ENCODE assay signal across 8 cellular contexts in the genomic region with DNA sequence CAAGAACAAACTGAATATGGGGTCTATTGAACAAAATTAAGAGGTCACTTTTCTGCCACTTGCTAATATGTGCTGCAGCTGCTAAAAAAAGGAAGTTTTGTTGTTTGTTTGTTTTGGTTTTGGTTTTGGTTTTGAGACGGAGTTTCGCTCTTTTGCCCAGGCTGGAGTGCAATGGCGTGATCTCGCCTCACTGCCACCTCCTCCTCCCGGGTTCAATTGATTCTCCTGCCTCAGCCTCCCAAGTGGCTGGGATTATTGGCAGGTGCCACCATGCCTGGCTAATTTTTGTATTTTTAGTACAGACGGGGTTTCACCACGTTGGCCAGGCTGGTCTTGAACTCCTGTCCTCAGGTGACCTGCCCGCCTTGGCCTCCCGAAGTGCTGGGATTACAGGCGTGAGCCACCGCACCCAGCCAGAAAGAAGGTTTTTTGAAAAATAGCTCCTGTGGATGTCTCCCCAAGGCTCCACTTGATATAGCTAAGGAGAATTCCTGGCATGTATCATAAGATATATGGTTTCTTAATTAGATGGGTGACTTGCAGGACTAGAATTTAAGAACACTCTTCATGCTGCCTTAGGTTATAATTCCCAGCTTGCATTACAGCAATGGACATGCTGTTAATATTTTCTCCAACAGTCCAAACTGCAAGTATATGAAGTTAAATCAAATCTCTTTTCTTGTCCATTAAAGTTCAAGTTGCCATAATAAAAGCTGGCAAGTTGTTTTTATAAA.
DNase-seq lines count a peak whose midpoint lies in the region; ATAC-seq and TF ChIP-seq lines count a peak whose summit lies in the region.

No MANE protein-coding gene starts in this region.

- H3K4me1 ChIP-seq in heart left ventricle: peaks cover 0 to 41% (median 9%) of the 10 kb centered on the region in 12 donors
- H3K4me1 ChIP-seq in subcutaneous abdominal adipose tissue (ENCODE audit: control insufficient read depth in 5 of 5, insufficient read depth in 5 of 5, low read length in 5 of 5): peaks cover 0 to 10% (median 5%) of the 10 kb centered on the region in 5 donors

- ATAC-seq in heart left ventricle (no peak), left ventricle myocardium superior (no peak), HG02763 (IDR thresholded peaks at IDR 0.05; ENCODE audit: unreplicated experiment) (peak; percentile 62), HG03457 (IDR thresholded peaks at IDR 0.05; ENCODE audit: unreplicated experiment) (no peak)
- ATAC-seq in activated T-helper 17 cell treated with anti-CD3 and anti-CD28 coated beads, Interleukin-2, amount 50 U/mL, for 72 hours (replicated peaks): no peak

- 54 to 77% (median 64%) methylated on average over 11 of the region's 11 CpGs for WGBS in heart left ventricle, 4 donors

- intact Hi-C loops in heart left ventricle (cut with DNase I): loop anchor here in 1 of 10 donors (5.0 kb wide), 1 partner anchor 235 kb away; no protein-coding TSS in a partner anchor
- intact Hi-C loops in left ventricle myocardium superior (cut with micrococcal nuclease): no loop called here

- H3K9me3 ChIP-seq in heart left ventricle: peaks cover 0 to 3% (median 0%) of the 10 kb centered on the region in 12 donors
- peaks cover 0 to 5% (median 0%) of the 10 kb centered on the region in 5 donors for H3K9me3 ChIP-seq in subcutaneous abdominal adipose tissue (ENCODE audit: control insufficient read depth in 5 of 5, low read length in 5 of 5)

- H3K27ac Mint-ChIP-seq in activated T-helper 17 cell treated with anti-CD3 and anti-CD28 coated beads, Interleukin-2, amount 50 U/mL, for 72 hours: peak overlapping the region; percentile 42

- in situ Hi-C loops in GM13977 (cut with MboI; ENCODE audit: low pct_unique_long_range_greater_than_20kb, low sequenced_read_pairs, unreplicated experiment): loop anchor here (25.0 kb wide), 1 partner anchor 280 kb away; no protein-coding TSS in a partner anchor

- H3K4me1 Mint-ChIP-seq in activated T-helper 17 cell treated with anti-CD3 and anti-CD28 coated beads, Interleukin-2, amount 50 U/mL, for 72 hours: peaks cover 17% of the 10 kb centered on the region

- H3K9me3 Mint-ChIP-seq in activated T-helper 17 cell treated with anti-CD3 and anti-CD28 coated beads, Interleukin-2, amount 50 U/mL, for 72 hours: no peaks in the 10 kb centered on the region

- no peaks in the 10 kb centered on the region for H3K27me3 Mint-ChIP-seq in activated T-helper 17 cell treated with anti-CD3 and anti-CD28 coated beads, Interleukin-2, amount 50 U/mL, for 72 hours

- peak overlapping the region in 1 of 5 donors; percentile 39 for H3K9ac ChIP-seq in subcutaneous abdominal adipose tissue (ENCODE audit: low read length in 5 of 5)

- DNase-seq in heart left ventricle (no peak), left ventricle myocardium superior (no peak), GM13977 (ENCODE audit: low spot score) (no peak), GM19238 (ENCODE audit: insufficient read length, low spot score) (no peak)

- H3K4me3 ChIP-seq in heart left ventricle: peak overlapping the region in 8 of 12 donors; percentile 22 to 41 (median 29)
- H3K4me3 ChIP-seq in subcutaneous abdominal adipose tissue (ENCODE audit: low read depth in 1 of 5, low read length in 5 of 5): peak overlapping the region; percentile 33 to 53 (median 47)

- H3K27ac ChIP-seq in heart left ventricle: peak overlapping the region in 10 of 12 donors; percentile 36 to 78 (median 56)
- no peak overlapping the region for H3K27ac ChIP-seq in subcutaneous abdominal adipose tissue (ENCODE audit: low read depth, low read length)

- H3K36me3 ChIP-seq in heart left ventricle (no peaks in the 10 kb centered on the region), subcutaneous abdominal adipose tissue (ENCODE audit: control insufficient read depth in 5 of 5, insufficient read depth in 5 of 5, low read length in 5 of 5) (no peaks in the 10 kb centered on the region)

- TF ChIP-seq POLR2A in heart left ventricle (IDR thresholded peaks at IDR 0.05): no peak

- H3K36me3 Mint-ChIP-seq in activated T-helper 17 cell treated with anti-CD3 and anti-CD28 coated beads, Interleukin-2, amount 50 U/mL, for 72 hours (ENCODE audit: low read depth): no peaks in the 10 kb centered on the region

- TF ChIP-seq CTCF in heart left ventricle (IDR thresholded peaks at IDR 0.05): no peak
- no peak for TF ChIP-seq CTCF in GM13977 (IDR thresholded peaks at IDR 0.05; ENCODE audit: extremely low read depth, insufficient read depth, missing control alignments)

- H3K27me3 ChIP-seq in heart left ventricle (no peaks in the 10 kb centered on the region), subcutaneous abdominal adipose tissue (ENCODE audit: control insufficient read depth in 5 of 5, insufficient read depth in 4 of 5, low read length in 5 of 5) (no peaks in the 10 kb centered on the region)

- peak overlapping the region; percentile 62 for H3K4me3 Mint-ChIP-seq in activated T-helper 17 cell treated with anti-CD3 and anti-CD28 coated beads, Interleukin-2, amount 50 U/mL, for 72 hours
